ENCODE assay signal across 10 cellular contexts in genomic region chr1:63746129-63746864, GRCh38. TPM values are rescaled to one million over a fixed set of nuclear protein-coding genes. Genes with fewer than 3 reads are reported as not detected.
DNase-seq lines count a peak whose midpoint lies in the region; ATAC-seq, FAIRE-seq and TF ChIP-seq lines count a peak whose summit lies in the region.
"Had no signal": no experiment of that assay in that cellular context is flagged by ENCODE, and none has a peak within 500 bp of the region (broad histone marks: within the 10 kb centered on the region; RNA-seq: fewer than 3 reads in every experiment).

No MANE protein-coding gene starts in this region.

- H3K27ac ChIP-seq in HEK293 (ENCODE audit: extremely low read depth, low read depth, low read length): peak overlapping the region; percentile 77
- H3K27ac ChIP-seq in foreskin keratinocyte: no peak overlapping the region
- no peak overlapping the region for H3K27ac ChIP-seq in right atrium auricular region
- H3K27ac ChIP-seq in heart right ventricle: no peak overlapping the region

- TF ChIP-seq CTCF in HEK293 (tag by site-specific recombination; IDR thresholded peaks at IDR 0.05): no peak
- TF ChIP-seq CTCF in foreskin keratinocyte (conservative IDR thresholded peaks at IDR 0.05): no peak
- TF ChIP-seq CTCF in GM13976 (IDR thresholded peaks at IDR 0.05; ENCODE audit: borderline replicate concordance, control extremely low read depth, extremely low read depth, insufficient read depth, missing control alignments): no peak
- no peak for TF ChIP-seq CTCF in right atrium auricular region (IDR thresholded peaks at IDR 0.05)
- TF ChIP-seq CTCF in heart right ventricle (IDR thresholded peaks at IDR 0.05): no peak

- POLR2A ChIA-PET in HEK293 (lab: Yijun Ruan, JAX): interaction anchor here (0.6 kb wide), 1 partner anchor 24 kb away, joined by 4 read pairs; no protein-coding TSS in a partner anchor

- in situ Hi-C loops in GM13976 (cut with MboI; ENCODE audit: low sequenced_read_pairs, unreplicated experiment): no loop called here

- H3K4me1 ChIP-seq in HEK293 (ENCODE audit: control insufficient read depth, insufficient read depth, low read length) (peaks cover 3% of the 10 kb centered on the region; the same call in 1 of the 2 replicates), foreskin keratinocyte (no peaks in the 10 kb centered on the region), right atrium auricular region (peaks cover 0 to 12% of the 10 kb centered on the region in 2 donors), heart right ventricle (peaks cover 0 to 14% (median 6%) of the 10 kb centered on the region in 9 donors)

- DNase-seq in SKM-1 (lab: John Stamatoyannopoulos, UW; ENCODE audit: unreplicated experiment) (peak; percentile 48), foreskin keratinocyte (peak in 1 of 2 donors; percentile 13), smooth muscle cell of the brain vasculature (ENCODE audit: low read depth, low spot score) (peak; percentile 81), GM13976 (ENCODE audit: low spot score) (no peak), right atrium auricular region (ENCODE audit: low spot score) (no peak), heart right ventricle (no peak), GM19239 (ENCODE audit: insufficient read length, low spot score) (no peak)
- DNase-seq: activated gamma-delta T cell, left cardiac atrium had no signal

- CTCF ChIA-PET in HEK293 (lab: Yijun Ruan, JAX): interaction anchor here (0.6 to 1.9 kb wide), 2 partner anchors 54 to 377 kb away, joined by 3 to 5 read pairs; no protein-coding TSS in a partner anchor

- WGBS in heart right ventricle, 2 donors: 75 to 77% methylated on average over 12 of the region's 12 CpGs

- FAIRE-seq in GM19239 (lab: Jason Lieb, UNC): no peak

- H3K27me3 ChIP-seq in foreskin keratinocyte (no peaks in the 10 kb centered on the region), right atrium auricular region (no peaks in the 10 kb centered on the region), heart right ventricle (no peaks in the 10 kb centered on the region)

- H3K36me3 ChIP-seq in HEK293 (ENCODE audit: control insufficient read depth in 2 of 2, insufficient read depth in 1 of 2, low read length in 2 of 2) (no peaks in the 10 kb centered on the region), right atrium auricular region (no peaks in the 10 kb centered on the region), heart right ventricle (no peaks in the 10 kb centered on the region)

- H3K9me3 ChIP-seq in HEK293 (ENCODE audit: control insufficient read depth, insufficient read depth, low read depth, low read length) (no peaks in the 10 kb centered on the region), right atrium auricular region (no peaks in the 10 kb centered on the region), heart right ventricle (no peaks in the 10 kb centered on the region)

- intact Hi-C loops in heart right ventricle (cut with DNase I): no loop called here

- ATAC-seq in foreskin keratinocyte: peak; percentile 25
- ATAC-seq in heart right ventricle: no peak
- ATAC-seq: left cardiac atrium had no signal

- H3K4me3 ChIP-seq in HEK293 (ENCODE audit: low read depth, low read length) (no peak overlapping the region), right atrium auricular region (no peak overlapping the region), heart right ventricle (no peak overlapping the region)

TF ChIP-seq in HEK293, 187 proteins besides CTCF, POLR2A, EP300 and RAD21 (continues in another document):
- TF ChIP-seq KLF9 (tag by site-specific recombination; IDR thresholded peaks at IDR 0.05; ENCODE audit: low read depth) (0 out of 2 replicates have a peak, but pooled peaks have one; percentile 11), KLF17 (tag by site-specific recombination; IDR thresholded peaks at IDR 0.05) (peak; percentile 32; the same call in 1 of the 2 replicates), ZNF561 (tag by site-specific recombination; IDR thresholded peaks at IDR 0.05; ENCODE audit: borderline replicate concordance) (peak; percentile 61), PATZ1 (tag by site-specific recombination; IDR thresholded peaks at IDR 0.05) (peak; percentile 79), REST (tag by site-specific recombination; IDR thresholded peaks at IDR 0.05) (0 out of 2 replicates have a peak, but pooled peaks have one; percentile 30), ZNF580 (tag by site-specific recombination; IDR thresholded peaks at IDR 0.05) (peak; percentile 94), ZBTB49 (tag by site-specific recombination; IDR thresholded peaks at IDR 0.05; ENCODE audit: low read depth) (no peak), SETDB1 (IDR thresholded peaks at IDR 0.05; ENCODE audit: insufficient read length, low read length) (no peak)

RNA-seq across cellular contexts. Expression of gene ROR1, which starts 27.5 kb away (rescaled TPM):
- total RNA-seq in foreskin keratinocyte (2.3 and 4.5 TPM in 2 replicates), right atrium auricular region (10 to 100 TPM; 12.9 to 40.8 TPM), heart right ventricle (10 to 100 TPM; 12.0 to 36.2 (median 19.0) TPM)
- polyA plus RNA-seq in foreskin keratinocyte (0.27 and 0.74 TPM in 2 replicates), heart right ventricle (1 to 10 TPM; 2.9 to 3.6 TPM)

Comparison
In these comparisons a context has a peak if more than half of its experiments do, and no peak if none do; other contexts are left out.
1. DNase-seq: peak in SKM-1 (single experiment) and smooth muscle cell of the brain vasculature (single experiment); none in GM13976 (single experiment), right atrium auricular region (single experiment), heart right ventricle (0 of 2) and GM19239 (single experiment).